Comparison of ENCODE assay signal across 21 cellular contexts in the genomic region with DNA sequence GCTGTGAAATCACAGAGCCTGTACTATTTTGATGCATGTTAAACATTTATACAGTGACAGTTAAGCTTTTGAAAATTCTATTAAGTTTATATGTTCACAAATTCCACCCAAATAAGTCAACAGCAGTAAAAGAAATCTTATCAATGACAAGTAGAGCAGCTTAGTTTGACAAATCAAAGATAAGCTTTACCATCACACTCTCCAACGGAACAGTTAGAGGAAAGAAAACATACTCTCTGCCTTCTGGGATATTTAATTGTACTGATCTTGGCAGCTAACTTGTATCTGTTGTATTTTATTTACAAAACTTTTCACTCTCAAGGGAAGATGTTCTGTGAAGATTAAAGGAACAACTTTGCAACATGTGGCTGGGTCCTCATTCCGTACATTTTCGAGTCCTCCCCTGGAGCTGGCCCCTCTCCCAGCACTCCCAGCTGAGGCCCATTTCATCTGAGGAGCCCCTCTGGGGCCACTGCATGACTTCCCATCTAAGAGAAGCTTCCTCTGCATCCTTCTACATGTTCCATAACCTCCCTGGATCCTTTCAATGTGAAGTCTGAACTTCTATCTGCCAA.
DNase-seq lines count a peak whose midpoint lies in the region; ATAC-seq and TF ChIP-seq lines count a peak whose summit lies in the region.
"Had no signal": no experiment of that assay in that cellular context is flagged by ENCODE, and none has a peak within 500 bp of the region (broad histone marks: within the 10 kb centered on the region; RNA-seq: fewer than 3 reads in every experiment).

No MANE protein-coding gene starts in this region.

- H3K9me3 Mint-ChIP-seq in HFFc6, result no peaks in the 10 kb centered on the region
- H3K9me3 Mint-ChIP-seq: activated naive CD4-positive, alpha-beta T cell treated with anti-CD3 and anti-CD28 coated beads for 36 hours; CD8-positive, alpha-beta T cell; naive thymus-derived CD8-positive, alpha-beta T cell had no signal

- TF ChIP-seq CTCF in hepatocyte (IDR thresholded peaks at IDR 0.05; ENCODE audit: poor library complexity), result no peak
- TF ChIP-seq CTCF in HFFc6 (IDR thresholded peaks at IDR 0.05), result no peak

- H3K27ac ChIP-seq in esophagus (ENCODE audit: low read depth in 2 of 2, low read length in 1 of 2) (peak overlapping the region; percentile 9 to 49), hepatocyte (peak overlapping the region; percentile 32)
- H3K27ac ChIP-seq: brain microvascular endothelial cell had no signal

- peaks cover 4 to 9% of the 10 kb centered on the region in 2 donors for H3K36me3 ChIP-seq in esophagus (ENCODE audit: control insufficient read depth in 2 of 2, insufficient read depth in 2 of 2, low read length in 1 of 2)
- H3K36me3 ChIP-seq in hepatocyte (replicated peaks; ENCODE audit: insufficient read depth, low read depth), result no peaks in the 10 kb centered on the region

- intact Hi-C loops in sciatic nerve (cut with DNase I), result no loop called here

- peak overlapping the region; percentile 11 for H3K4me2 ChIP-seq in hepatocyte

- H4K20me1 ChIP-seq in hepatocyte (ENCODE audit: insufficient read depth, poor library complexity, severe bottlenecking), result no peaks in the 10 kb centered on the region

- H3K4me1 Mint-ChIP-seq in HFFc6 (ENCODE audit: low read depth), result peaks cover 37% of the 10 kb centered on the region
- H3K4me1 Mint-ChIP-seq: activated CD4-positive, alpha-beta T cell treated with anti-CD3 and anti-CD28 coated beads for 36 hours; naive thymus-derived CD8-positive, alpha-beta T cell had no signal

- H3K36me3 Mint-ChIP-seq in HFFc6 (ENCODE audit: low read depth), result peaks cover 25% of the 10 kb centered on the region
- H3K36me3 Mint-ChIP-seq: CD8-positive, alpha-beta T cell; naive thymus-derived CD8-positive, alpha-beta T cell had no signal

- H3K9me3 ChIP-seq in esophagus (ENCODE audit: control insufficient read depth in 2 of 2, insufficient read depth in 1 of 2, low read depth in 1 of 2, low read length in 1 of 2), result no peaks in the 10 kb centered on the region
- no peaks in the 10 kb centered on the region for H3K9me3 ChIP-seq in hepatocyte (ENCODE audit: low read depth)
- H3K9me3 ChIP-seq: upper lobe of left lung had no signal

- 43 to 54% methylated on average over 3 of the region's 3 CpGs for WGBS in esophagus, 2 donors
- 21% methylated on average over 3 of the region's 3 CpGs for WGBS in hepatocyte (ENCODE audit: low lambda C conversion rate, missing lambda C conversion rate)

- H3K79me2 ChIP-seq in hepatocyte, result no peaks in the 10 kb centered on the region

- no peaks in the 10 kb centered on the region; the same call in 1 of the 2 replicates for H3K27me3 Mint-ChIP-seq in HFFc6 (ENCODE audit: insufficient read depth)

- DNase-seq in GM03348 (ENCODE audit: low spot score), result peak; percentile 27
- no peak for DNase-seq in hepatocyte (ENCODE audit: low spot score)
- no peak for DNase-seq in sciatic nerve (ENCODE audit: low spot score)
- no peak for DNase-seq in SIG-M5 treated with dmso at 0.1 percent for 504 hours (lab: John Stamatoyannopoulos, UW; ENCODE audit: unreplicated experiment)
- DNase-seq in HFFc6, result no peak
- DNase-seq: activated CD4-positive, alpha-beta T cell treated with anti-CD3 and anti-CD28 coated beads for 36 hours; activated naive CD4-positive, alpha-beta T cell treated with anti-CD3 and anti-CD28 coated beads for 36 hours; brain microvascular endothelial cell; CD8-positive, alpha-beta T cell; DND-41; effector CD8-positive, alpha-beta T cell; Kasumi-1; kidney glomerular epithelial cell; naive thymus-derived CD8-positive, alpha-beta T cell; NCI-H1417 treated with DMSO at 0.1 percent for 48 hours; NCI-H345; stimulated activated CD4-positive, alpha-beta T cell treated with anti-CD3 and anti-CD28 coated beads, Interleukin-4, amount 100 ng/mL, for 24 hours; upper lobe of left lung had no signal

- H3K4me3 Mint-ChIP-seq in HFFc6, result no peak overlapping the region
- H3K4me3 Mint-ChIP-seq: activated CD4-positive, alpha-beta T cell treated with anti-CD3 and anti-CD28 coated beads for 36 hours; activated naive CD4-positive, alpha-beta T cell treated with anti-CD3 and anti-CD28 coated beads for 36 hours; CD8-positive, alpha-beta T cell; naive thymus-derived CD8-positive, alpha-beta T cell had no signal

- ATAC-seq in sciatic nerve, result peak; percentile 75
- no peak for ATAC-seq in GM18511 (IDR thresholded peaks at IDR 0.05; ENCODE audit: unreplicated experiment)
- no peak for ATAC-seq in HG03175 (IDR thresholded peaks at IDR 0.05; ENCODE audit: unreplicated experiment)
- ATAC-seq: activated CD4-positive, alpha-beta T cell treated with anti-CD3 and anti-CD28 coated beads for 36 hours; CD8-positive, alpha-beta T cell; naive thymus-derived CD8-positive, alpha-beta T cell had no signal

- H3K4me3 ChIP-seq in esophagus (ENCODE audit: low read depth in 1 of 2, low read length in 2 of 2) (no peak overlapping the region), hepatocyte (no peak overlapping the region)
- H3K4me3 ChIP-seq: upper lobe of left lung had no signal

- H3K9me2 ChIP-seq in hepatocyte (replicated peaks; ENCODE audit: insufficient read depth), result no peaks in the 10 kb centered on the region

- no peaks in the 10 kb centered on the region for H3K27me3 ChIP-seq in esophagus (ENCODE audit: control insufficient read depth in 1 of 2, insufficient read depth in 2 of 2, low read length in 2 of 2)
- no peaks in the 10 kb centered on the region for H3K27me3 ChIP-seq in hepatocyte
- H3K27me3 ChIP-seq: brain microvascular endothelial cell, upper lobe of left lung had no signal

- H3K27ac Mint-ChIP-seq in HFFc6, result no peak overlapping the region
- H3K27ac Mint-ChIP-seq: activated CD4-positive, alpha-beta T cell treated with anti-CD3 and anti-CD28 coated beads for 36 hours; activated naive CD4-positive, alpha-beta T cell treated with anti-CD3 and anti-CD28 coated beads for 36 hours; CD8-positive, alpha-beta T cell; naive thymus-derived CD8-positive, alpha-beta T cell had no signal

- H3K4me1 ChIP-seq in esophagus (ENCODE audit: control insufficient read depth in 2 of 2, insufficient read depth in 2 of 2, low read length in 1 of 2) (no peaks in the 10 kb centered on the region), hepatocyte (ENCODE audit: insufficient read depth) (peaks cover 48% of the 10 kb centered on the region)

- H2AFZ ChIP-seq in hepatocyte, result no peak overlapping the region
